11 cellular contexts compared by ENCODE assay signal in the genomic region with DNA sequence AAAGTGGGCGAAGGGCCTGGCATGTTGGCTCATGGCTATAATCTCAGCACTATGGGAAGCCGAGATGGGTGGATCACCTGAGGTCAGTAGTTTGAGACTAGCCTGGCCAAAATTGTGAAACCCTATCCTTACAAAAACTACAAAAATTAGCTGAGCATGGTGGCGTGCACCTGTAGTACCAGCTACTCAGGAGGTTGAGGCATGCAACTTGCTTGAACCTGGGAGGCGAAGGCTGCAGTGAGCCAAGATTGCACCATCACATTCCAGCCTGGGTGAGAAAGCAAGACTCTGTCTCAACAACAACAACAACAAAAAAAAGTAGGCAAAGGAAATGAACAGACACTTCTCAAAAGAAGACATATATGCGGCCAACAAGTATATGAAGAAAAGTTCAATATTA.
"Had no signal": no experiment of that assay in that cellular context is flagged by ENCODE, and none has a peak within 500 bp of the region (broad histone marks: within the 10 kb centered on the region; RNA-seq: fewer than 3 reads in every experiment).

No MANE protein-coding gene starts in this region.

- H3K27ac ChIP-seq: GM23248 had no signal

- H3K36me3 ChIP-seq: HAP-1 had no signal

- H3K4me2 ChIP-seq: GM23338 had no signal

- H2AFZ ChIP-seq: GM23248, GM23338 had no signal

- H3K9ac ChIP-seq: GM23248 had no signal

- H3K4me3 ChIP-seq: GM23248, GM23338, HAP-1 had no signal

- ATAC-seq: GM23338, HCT116 had no signal

- DNase-seq: GM23248, GOT3, H7, H9, HCEC 1CT, HFFc6 had no signal

- H3K4me3 Mint-ChIP-seq: GM23338, H9, HFFc6 had no signal

- H3K9me3 ChIP-seq: HAP-1 had no signal

- FAIRE-seq: H1, H54 had no signal

- H3K27ac Mint-ChIP-seq: GM23338, H9, HFFc6 had no signal
